In genomic region chr1:152072311-152072710, GRCh38 we compare ENCODE assay signal across 30 cellular contexts. TPM values are rescaled to one million over a fixed set of nuclear protein-coding genes. Genes with fewer than 3 reads are reported as not detected.
"Had no signal": no experiment of that assay in that cellular context is flagged by ENCODE, and none has a peak within 500 bp of the region (broad histone marks: within the 10 kb centered on the region; RNA-seq: fewer than 3 reads in every experiment).

No MANE protein-coding gene starts in this region.

- H3K27me3 ChIP-seq: testis, thyroid gland, upper lobe of left lung, uterus, vagina had no signal

- H3K4me1 ChIP-seq: stomach, suprapubic skin, testis, thyroid gland, tibial artery, tibial nerve, transverse colon, upper lobe of left lung, upper lobe of right lung, uterus, vagina had no signal

- DNase-seq: stimulated activated CD4-positive, alpha-beta T cell treated with anti-CD3 and anti-CD28 coated beads, Interleukin-2, amount 100 ng/mL, for 48 hours; stimulated activated CD4-positive, alpha-beta T cell treated with anti-CD3 and anti-CD28 coated beads, Interleukin-4, amount 100 ng/mL, for 1 hour; stimulated activated CD4-positive, alpha-beta T cell treated with anti-CD3 and anti-CD28 coated beads, Interleukin-4, amount 100 ng/mL, for 24 hours; stimulated activated CD4-positive, alpha-beta T cell treated with anti-CD3 and anti-CD28 coated beads, Interleukin-4, amount 100 ng/mL, for 4 hours; stimulated activated naive B cell treated with anti-CD40 and anti-IgM and Interleukin-4, amounts not matched to agents 10 μg/mL and 1 μg/mL and 100 μg/mL, for 72 hours; stimulated activated naive CD4-positive, alpha-beta T cell; stimulated activated naive CD4-positive, alpha-beta T cell treated with Interleukin-2 at 50 U/mL for 16 hours; stimulated activated naive CD8-positive, alpha-beta T cell treated with anti-CD3 and anti-CD28 coated beads, Interleukin-15, amount 100 ng/mL, for 72 hours; stimulated activated naive CD8-positive, alpha-beta T cell treated with anti-CD3 and anti-CD28 coated beads, Interleukin-15, Interleukin-2, amounts not matched to agents 100 U/mL and 50 U/mL, for 24 hours; stomach; substantia nigra; testis; thyroid gland; tibial artery; transverse colon; trophoblast cell; upper lobe of left lung; upper lobe of right lung; uterus had no signal

- H3K36me3 ChIP-seq: stomach, suprapubic skin, thoracic aorta, thyroid gland, tibial artery, tibial nerve, transverse colon, upper lobe of left lung, upper lobe of right lung, uterus, vagina had no signal

- H3K27ac ChIP-seq: stomach, suprapubic skin, testis, thoracic aorta, thyroid gland, tibial artery, tibial nerve, transverse colon, upper lobe of left lung, upper lobe of right lung, uterus, vagina had no signal

- H3K4me3 ChIP-seq: stomach, suprapubic skin, testis, thoracic aorta, thyroid gland, tibial artery, tibial nerve, transverse colon, upper lobe of left lung, upper lobe of right lung, uterus, vagina had no signal

- H3K9me3 ChIP-seq: stomach, suprapubic skin, testis, thoracic aorta, thyroid gland, tibial artery, tibial nerve, transverse colon, upper lobe of left lung, upper lobe of right lung, uterus, vagina had no signal

- FAIRE-seq: urothelium cell line had no signal

- ATAC-seq: stimulated activated effector memory CD8-positive, alpha-beta T cell treated with anti-CD3 and anti-CD28 coated beads, Interleukin-12 subunit alpha, Interleukin-12 subunit beta, amount 100 ng/mL, for 72 hours; stimulated activated memory B cell treated with anti-CD40 and anti-IgM and Interleukin-4, amounts not matched to agents 10 μg/mL and 1 μg/mL and 100 μg/mL, for 72 hours; stimulated activated naive B cell treated with anti-CD40 and anti-IgM and Interleukin-4, amounts not matched to agents 10 μg/mL and 1 μg/mL and 100 μg/mL, for 72 hours; stimulated activated naive CD8-positive, alpha-beta T cell treated with anti-CD3 and anti-CD28 coated beads, Interleukin-15, amount 100 ng/mL, for 72 hours; stimulated activated naive CD8-positive, alpha-beta T cell treated with anti-CD3 and anti-CD28 coated beads, Interleukin-15, Interleukin-2, amounts not matched to agents 100 U/mL and 50 U/mL, for 24 hours; upper lobe of right lung had no signal

RNA-seq across cellular contexts. Expression of gene TCHHL1, which starts 16.6 kb away (rescaled TPM):
- total RNA-seq: subcutaneous adipose tissue, temporal lobe, thoracic aorta, thyroid gland, tibial nerve, transverse colon, upper lobe of left lung, upper lobe of right lung, ureter, urinary bladder, uterus, vagina had no signal

RNA-seq across cellular contexts. Expression of gene TCHH, which starts 42.9 kb away (rescaled TPM):
- total RNA-seq: stomach, ureter, urinary bladder, uterus had no signal
